13 cellular contexts compared by ENCODE assay signal in genomic region chr1:109254621-109255096, GRCh38. TPM values are rescaled to one million over a fixed set of nuclear protein-coding genes. Genes with fewer than 3 reads are reported as not detected.
DNase-seq lines count a peak whose midpoint lies in the region; ATAC-seq and TF ChIP-seq lines count a peak whose summit lies in the region.
"Had no signal": no experiment of that assay in that cellular context is flagged by ENCODE, and none has a peak within 500 bp of the region (broad histone marks: within the 10 kb centered on the region; RNA-seq: fewer than 3 reads in every experiment).

No MANE protein-coding gene starts in this region.

- H3K4me1 ChIP-seq in HUES64 (ENCODE audit: insufficient read depth, low read length) = peaks cover 27% of the 10 kb centered on the region
- peaks cover 6 to 9% of the 10 kb centered on the region in 2 donors for H3K4me1 ChIP-seq in breast epithelium
- H3K4me1 ChIP-seq in stomach = peaks cover 18 to 45% (median 37%) of the 10 kb centered on the region in 4 donors

- WGBS in HUES64 = 70% methylated on average over 7 of the region's 7 CpGs
- 63 to 79% (median 68%) methylated on average over 7 of the region's 7 CpGs for WGBS in stomach, 5 donors

- H3K27me3 ChIP-seq in HUES64 (ENCODE audit: insufficient read depth, low read length) (peaks cover 11% of the 10 kb centered on the region), breast epithelium (no peaks in the 10 kb centered on the region), stomach (peaks cover 0 to 12% (median 5%) of the 10 kb centered on the region in 3 donors)

- H3K9ac ChIP-seq in HUES64 (ENCODE audit: low read depth, low read length) = peak overlapping the region; percentile 60

- peaks cover 18% of the 10 kb centered on the region for H3K36me3 ChIP-seq in HUES64 (ENCODE audit: insufficient read depth, low read length)
- H3K36me3 ChIP-seq in breast epithelium = no peaks in the 10 kb centered on the region
- peaks cover 0 to 20% (median 10%) of the 10 kb centered on the region in 4 donors for H3K36me3 ChIP-seq in stomach

- DNase-seq in breast epithelium (ENCODE audit: low spot score in 2 of 2) (no peak), left kidney (ENCODE audit: low read depth, low spot score) (peak; percentile 61), stomach (no peak), inferior parietal cortex (ENCODE audit: extremely low spot score) (no peak)
- no peak for DNase-seq in stimulated activated naive CD8-positive, alpha-beta T cell treated with anti-CD3 and anti-CD28 coated beads, Interleukin-15, Interleukin-2, amounts not matched to agents 100 U/mL and 50 U/mL, for 24 hours
- DNase-seq: activated T-cell treated with anti-CD3 and anti-CD28 coated beads, Interleukin-2, amount 50 U/mL, for 4 hours; cortex of kidney; GDM1; stimulated activated CD4-positive, alpha-beta T cell treated with anti-CD3 and anti-CD28 coated beads, Interleukin-12 subunit alpha, Interleukin-12 subunit beta, amount 100 ng/mL, for 4 hours had no signal

- ATAC-seq in HG02981 (IDR thresholded peaks at IDR 0.05; ENCODE audit: unreplicated experiment) = no peak
- ATAC-seq in stimulated activated naive CD8-positive, alpha-beta T cell treated with anti-CD3 and anti-CD28 coated beads, Interleukin-15, Interleukin-2, amounts not matched to agents 100 U/mL and 50 U/mL, for 24 hours = no peak
- ATAC-seq in GM18909 (IDR thresholded peaks at IDR 0.05; ENCODE audit: poor library complexity, unreplicated experiment) = no peak
- ATAC-seq: activated T-cell treated with anti-CD3 and anti-CD28 coated beads, Interleukin-2, amount 50 U/mL, for 4 hours had no signal

- TF ChIP-seq POLR2A in breast epithelium (IDR thresholded peaks at IDR 0.05) (no peak), stomach (IDR thresholded peaks at IDR 0.05) (no peak)

- intact Hi-C loops in breast epithelium (cut with DNase I; ENCODE audit: low total_unique reads) = no loop called here
- intact Hi-C loops in stomach (cut with DNase I; ENCODE audit: low total_unique reads) = no loop called here

- TF ChIP-seq EP300 in stomach (IDR thresholded peaks at IDR 0.05) = no peak

- H3K27ac ChIP-seq in HUES64 (ENCODE audit: low read depth, low read length) (no peak overlapping the region), breast epithelium (peak overlapping the region; percentile 93 to 97), stomach (peak overlapping the region in 3 of 5 donors; percentile 24 to 80 (median 54))

- no peaks in the 10 kb centered on the region for H3K9me3 ChIP-seq in HUES64 (ENCODE audit: insufficient read depth, low read depth, low read length)
- no peaks in the 10 kb centered on the region for H3K9me3 ChIP-seq in breast epithelium
- H3K9me3 ChIP-seq in stomach = no peaks in the 10 kb centered on the region

- H3K4me3 ChIP-seq in HUES64 (ENCODE audit: low read length) = peak overlapping the region; percentile 7; the same call in 1 of the 2 replicates
- peak overlapping the region in 2 of 3 donors; percentile 22 to 59 for H3K4me3 ChIP-seq in breast epithelium
- H3K4me3 ChIP-seq in stomach = no peak overlapping the region

- TF ChIP-seq CTCF in breast epithelium (IDR thresholded peaks at IDR 0.05) = no peak
- TF ChIP-seq CTCF in stomach (IDR thresholded peaks at IDR 0.05) = no peak

RNA-seq across cellular contexts. Expression of gene CELSR2, which starts 5.3 kb away (rescaled TPM):
- polyA plus RNA-seq in HUES64 (2013, experiment 1 of 2) = 13.5 TPM
- 18.2 TPM for polyA plus RNA-seq in HUES64 (2013, experiment 2 of 2)
- total RNA-seq in breast epithelium (10 to 100 TPM in 2 of 3 donors, 1 to 10 TPM in 1; 1.3 to 19.5 (median 13.8) TPM), stomach (10 to 100 TPM in 1 of 5 donors, 1 to 10 TPM in 4; 3.5 to 18.7 (median 7.2) TPM)
- 1 to 10 TPM in 2 of 3 donors, under 1 TPM in 1; 0.76 to 8.7 (median 1.5) TPM for polyA plus RNA-seq in stomach

RNA-seq across cellular contexts. Expression of gene PSRC1, which starts 28.3 kb away (rescaled TPM):
- 47.7 TPM for polyA plus RNA-seq in HUES64 (2013, experiment 1 of 2)
- 54.1 TPM for polyA plus RNA-seq in HUES64 (2013, experiment 2 of 2)
- total RNA-seq in breast epithelium (1 to 10 TPM; 4.2 to 5.9 (median 4.3) TPM), stomach (10 to 100 TPM in 1 of 5 donors, 1 to 10 TPM in 1, under 1 TPM in 2, not detected in 1; 0.29 to 18.7 (median 1.7) TPM)
- 10 to 100 TPM in 1 of 3 donors, 1 to 10 TPM in 2; 3.6 to 11.2 (median 4.1) TPM for polyA plus RNA-seq in stomach
- polyA plus RNA-seq: IgD-negative memory B cell had no signal

RNA-seq across cellular contexts. Expression of gene SARS1, which starts 40.9 kb away (rescaled TPM):
- polyA plus RNA-seq in HUES64 (2013, experiment 1 of 2) = 88.7 TPM
- 99.5 TPM for polyA plus RNA-seq in HUES64 (2013, experiment 2 of 2)
- 100 to 1,000 TPM; 146 to 172 (median 161) TPM for total RNA-seq in breast epithelium
- total RNA-seq in stomach = 100 to 1,000 TPM in 4 of 5 donors, 10 to 100 TPM in 1; 80.8 to 127 (median 117) TPM
- polyA plus RNA-seq in stomach = 100 to 1,000 TPM in 2 of 3 donors, 10 to 100 TPM in 1; 95.6 to 232 (median 100) TPM

RNA-seq across cellular contexts. Expression of gene MYBPHL, which starts 52.2 kb away (rescaled TPM):
- polyA plus RNA-seq in HUES64 (2013, experiment 1 of 2) = not detected
- not detected for polyA plus RNA-seq in HUES64 (2013, experiment 2 of 2)
- not detected for total RNA-seq in breast epithelium
- not detected for total RNA-seq in stomach
- polyA plus RNA-seq in stomach = under 1 TPM in 1 of 3 donors, not detected in 2; 0.45 TPM
- total RNA-seq: activated T-cell treated with anti-CD3 and anti-CD28 coated beads, Interleukin-2, amount 50 U/mL, for 4 hours had no signal
- polyA plus RNA-seq: IgD-negative memory B cell had no signal

Comparison
In these comparisons a context has a peak if more than half of its experiments do, and no peak if none do; other contexts are left out.
1. H3K4me3 ChIP-seq: peak in HUES64 (single experiment) and breast epithelium (2 of 3); none in stomach (0 of 4).